In genomic region chr11:35127619-35128018, GRCh38 we compare ENCODE assay signal across 1 cellular context.
TF ChIP-seq lines count a peak whose summit lies in the region.

No MANE protein-coding gene starts in this region.

TF ChIP-seq in GM23338, 12 proteins besides CTCF, POLR2A, EP300 and RAD21 (continued from another document):
- TF ChIP-seq ZNF462 (CRISPR knock-in tag; IDR thresholded peaks at IDR 0.05), result no peak
- no peak for TF ChIP-seq POLR2AphosphoS5 (IDR thresholded peaks at IDR 0.05; ENCODE audit: low read depth)
- TF ChIP-seq REST (IDR thresholded peaks at IDR 0.05; ENCODE audit: unreplicated experiment), result no peak
- no peak for TF ChIP-seq ETS1 (IDR thresholded peaks at IDR 0.05)
- no peak for TF ChIP-seq NANOG (IDR thresholded peaks at IDR 0.05; ENCODE audit: borderline replicate concordance)
- no peak for TF ChIP-seq EZH2phosphoT487 (IDR thresholded peaks at IDR 0.05; ENCODE audit: unreplicated experiment)
- TF ChIP-seq JUNB (IDR thresholded peaks at IDR 0.05; ENCODE audit: unreplicated experiment), result no peak
- TF ChIP-seq ZNF114 (CRISPR knock-in tag; IDR thresholded peaks at IDR 0.05), result no peak
